In the genomic region with DNA sequence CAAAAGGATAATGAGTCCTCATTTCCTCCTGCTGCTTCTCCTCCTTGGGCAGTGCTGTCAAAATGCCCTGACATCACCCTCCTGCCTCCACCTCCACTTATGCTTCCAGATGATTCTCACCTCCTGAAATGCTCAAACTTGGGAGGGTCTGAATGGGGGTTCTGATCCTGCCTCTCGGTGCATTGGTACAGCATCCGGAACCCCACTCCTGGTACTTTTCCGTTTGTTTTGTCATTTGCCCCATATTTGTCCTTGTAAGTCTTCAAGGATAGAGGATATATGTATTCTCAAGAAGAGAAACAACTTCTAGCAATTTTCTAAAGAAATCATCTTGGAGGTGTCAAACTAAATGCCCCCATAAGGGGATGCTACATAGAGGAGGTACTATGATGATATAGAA, we compare ENCODE assay signal across 8 cellular contexts.
"Had no signal": no experiment of that assay in that cellular context is flagged by ENCODE, and none has a peak within 500 bp of the region (broad histone marks: within the 10 kb centered on the region; RNA-seq: fewer than 3 reads in every experiment).

No MANE protein-coding gene starts in this region.

- DNase-seq: GM23248, GOT3, H7, IMR-90, KBM-7 had no signal

- H3K4me3 ChIP-seq: GM23248, HAP-1 had no signal

- H3K27ac ChIP-seq: GM23248, KMS-11 had no signal

- ATAC-seq: HCT116 had no signal

- H3K9ac ChIP-seq: GM23248, KMS-11 had no signal

- H3K4me1 ChIP-seq: HAP-1 had no signal

- H3K9me3 ChIP-seq: HAP-1 had no signal

- H3K36me3 ChIP-seq: HAP-1 had no signal
